In genomic region chr6:73560853-73561407, GRCh38 we compare ENCODE assay signal across 1 cellular context.
TF ChIP-seq lines count a peak whose summit lies in the region.

No MANE protein-coding gene starts in this region.

TF ChIP-seq in WTC11, 78 proteins besides CTCF, POLR2A, EP300 and RAD21 (continued from another document):
- TF ChIP-seq CREB1 (CRISPR knock-in tag; IDR thresholded peaks at IDR 0.05) (no peak), ERG (CRISPR knock-in tag; IDR thresholded peaks at IDR 0.05) (no peak), TP53 (CRISPR knock-in tag; IDR thresholded peaks at IDR 0.05) (no peak), NFE2L1 (CRISPR knock-in tag; IDR thresholded peaks at IDR 0.05) (no peak), ZNF671 (CRISPR knock-in tag; IDR thresholded peaks at IDR 0.05) (no peak), STAT6 (CRISPR knock-in tag; conservative IDR thresholded peaks at IDR 0.05; ENCODE audit: low read depth) (no peak)
